Comparison of ENCODE assay signal across 15 cellular contexts in the genomic region with DNA sequence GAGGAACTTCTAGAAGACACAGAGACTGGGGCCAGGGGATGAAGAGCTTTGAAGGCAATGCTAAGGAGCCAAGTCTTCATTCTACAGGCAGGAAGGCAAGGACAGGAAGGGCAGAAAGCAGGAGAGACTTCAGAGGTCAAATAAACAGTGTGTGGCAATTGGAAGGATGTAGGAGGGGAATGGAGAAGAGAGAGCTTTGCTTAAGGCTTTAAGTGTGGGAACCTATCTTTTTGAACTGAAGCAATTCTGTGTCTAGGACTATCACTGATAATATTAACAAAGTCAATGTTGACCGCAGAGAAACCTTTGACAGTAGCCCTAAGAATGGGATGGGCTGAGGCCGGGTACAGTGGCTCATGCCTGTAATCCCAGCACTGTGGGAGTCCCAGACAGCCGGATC.
DNase-seq lines count a peak whose midpoint lies in the region; ATAC-seq, FAIRE-seq and TF ChIP-seq lines count a peak whose summit lies in the region.
"Had no signal": no experiment of that assay in that cellular context is flagged by ENCODE, and none has a peak within 500 bp of the region (broad histone marks: within the 10 kb centered on the region; RNA-seq: fewer than 3 reads in every experiment).

No MANE protein-coding gene starts in this region.

- intact Hi-C loops in natural killer cell (cut with micrococcal nuclease) = no loop called here

- no peaks in the 10 kb centered on the region for H4K20me1 ChIP-seq in GM23248 (ENCODE audit: insufficient read depth)

- no peaks in the 10 kb centered on the region for H3K27me3 Mint-ChIP-seq in natural killer cell (ENCODE audit: low read depth in 2 of 2)

- no peaks in the 10 kb centered on the region for H3K4me1 Mint-ChIP-seq in natural killer cell

- peaks cover 35% of the 10 kb centered on the region for H3K4me1 ChIP-seq in ACC112 (ENCODE audit: control insufficient read depth, insufficient read depth, low read length, unreplicated experiment)
- H3K4me1 ChIP-seq in GM23248 (ENCODE audit: insufficient read depth) = peaks cover 31% of the 10 kb centered on the region
- H3K4me1 ChIP-seq in mesodermal cell (ENCODE audit: control insufficient read depth, insufficient read depth, low read length, poor library complexity, severe bottlenecking) = peaks cover 4% of the 10 kb centered on the region

- no peak overlapping the region for H3K4me3 Mint-ChIP-seq in natural killer cell

- TF ChIP-seq CTCF in natural killer cell (IDR thresholded peaks at IDR 0.05) = no peak

- no peaks in the 10 kb centered on the region for H3K79me2 ChIP-seq in ACC112 (ENCODE audit: control insufficient read depth, insufficient read depth, low read length, unreplicated experiment)
- no peaks in the 10 kb centered on the region; the same call in 1 of the 2 replicates for H3K79me2 ChIP-seq in GM23248 (ENCODE audit: insufficient read depth)

- H3K27me3 ChIP-seq in ACC112 (ENCODE audit: insufficient read depth, low read length) (no peaks in the 10 kb centered on the region), GM23248 (replicated peaks; ENCODE audit: insufficient read depth) (no peaks in the 10 kb centered on the region)
- H3K27me3 ChIP-seq: BE2C had no signal

- in situ Hi-C loops in GM23248 (cut with MboI) = no loop called here

- H3K9me2 ChIP-seq in GM23248 (ENCODE audit: insufficient read depth) = no peaks in the 10 kb centered on the region

- DNase-seq in GM23248 (peak; percentile 20), amniotic epithelial cell (ENCODE audit: low read depth) (peak; percentile 39), cerebellar nuclear complex (lab: John Stamatoyannopoulos, UW) (no peak), natural killer cell (no peak), HTR-8/SVneo (ENCODE audit: insufficient read length, low spot score) (no peak)
- DNase-seq: activated CD8-positive, alpha-beta memory T cell treated with anti-CD3 and anti-CD28 coated beads, Interleukin-2, amount 50 U/mL, for 4 hours; anterior cingulate cortex; BE2C; NCI-H1930; SHP77 treated with DMSO at 0.1 percent for 48 hours; stimulated activated CD4-positive, alpha-beta T cell treated with anti-CD3 and anti-CD28 coated beads, Interleukin-2, amount 100 ng/mL, for 48 hours had no signal

- H3K36me3 ChIP-seq in ACC112 (ENCODE audit: insufficient read depth, low read length) (no peaks in the 10 kb centered on the region), GM23248 (ENCODE audit: low read depth) (no peaks in the 10 kb centered on the region), mesodermal cell (ENCODE audit: control insufficient read depth, insufficient read depth, low read length) (no peaks in the 10 kb centered on the region)
- H3K36me3 ChIP-seq: BE2C had no signal

- peaks cover 23% of the 10 kb centered on the region for H3F3A ChIP-seq in GM23248 (ENCODE audit: insufficient read depth)

- H3K4me3 ChIP-seq in ACC112 (ENCODE audit: low read depth, low read length) (peak overlapping the region; percentile 4; the same call in 1 of the 2 replicates), GM23248 (no peak overlapping the region), mesodermal cell (ENCODE audit: extremely low read depth, insufficient read depth, low read length, poor library complexity, severe bottlenecking) (no peak overlapping the region)

- no peak overlapping the region for H3K27ac Mint-ChIP-seq in natural killer cell

- 94% methylated on average over 3 of the region's 3 CpGs for WGBS in GM23248 (ENCODE audit: low coverage in 1 of 2, low lambda C conversion rate in 2 of 2, missing lambda C conversion rate in 2 of 2), 2 experiments
- WGBS in mesodermal cell (ENCODE audit: insufficient coverage in 2 of 2), 2 experiments = 81% methylated on average over 3 of the region's 3 CpGs; no CpG with 5 or more reads in 1 of the 2 experiments

- no peaks in the 10 kb centered on the region for H3K9me3 Mint-ChIP-seq in natural killer cell

- H3K27ac ChIP-seq in ACC112 (ENCODE audit: low read depth, low read length) (peak overlapping the region; percentile 81), GM23248 (peak overlapping the region; percentile 56), mesodermal cell (ENCODE audit: low read depth, low read length, severe bottlenecking) (peak overlapping the region; percentile 49)

- ATAC-seq in natural killer cell (no peak), HG03354 (IDR thresholded peaks at IDR 0.05; ENCODE audit: poor library complexity, severe bottlenecking, unreplicated experiment) (no peak)

- H3K36me3 Mint-ChIP-seq in natural killer cell = no peaks in the 10 kb centered on the region

- H3K9me3 ChIP-seq in GM23248 (ENCODE audit: low read depth) (no peaks in the 10 kb centered on the region), mesodermal cell (ENCODE audit: control insufficient read depth, low read length) (no peaks in the 10 kb centered on the region)
- H3K9me3 ChIP-seq: BE2C had no signal

- H2AFZ ChIP-seq in ACC112 (ENCODE audit: low read length, unreplicated experiment) (no peak overlapping the region), GM23248 (no peak overlapping the region)

- H3K9ac ChIP-seq in GM23248 = no peak overlapping the region

- FAIRE-seq in HTR-8/SVneo (lab: Jason Lieb, UNC) = no peak
- FAIRE-seq: frontal cortex had no signal

- H3K4me2 ChIP-seq in GM23248 (ENCODE audit: unreplicated experiment) = peak overlapping the region; percentile 37

Comparison
In these comparisons a context has a peak if more than half of its experiments do, and no peak if none do; other contexts are left out.
1. DNase-seq: peak in GM23248 (single experiment) and amniotic epithelial cell (single experiment); none in cerebellar nuclear complex (0 of 2), natural killer cell (single experiment) and HTR-8/SVneo (single experiment).
2. Peak in every context shown above with its lines, with median percentiles within 50 percentile points of each other: H3K27ac ChIP-seq.